8 cellular contexts compared by ENCODE assay signal in genomic region chr2:234496835-234497591, GRCh38. TPM values are rescaled to one million over a fixed set of nuclear protein-coding genes. Genes with fewer than 3 reads are reported as not detected.
DNase-seq lines count a peak whose midpoint lies in the region; ATAC-seq lines count a peak whose summit lies in the region.

Gene ARL4C (minus strand): TSS chr2:234497081. CDS start chr2:234496586, 495 bp downstream.

- in situ Hi-C loops in KBM-7 (cut with MboI; ENCODE audit: low pct_unique_long_range_greater_than_20kb, low sequenced_read_pairs), result no loop called here

- ATAC-seq in GM21576 (IDR thresholded peaks at IDR 0.05; ENCODE audit: unreplicated experiment) (peak; percentile 45), HG03378 (IDR thresholded peaks at IDR 0.05; ENCODE audit: unreplicated experiment) (no peak)

- peak; percentile 22 for DNase-seq in DMS79 treated with DMSO at 0.1 percent for 48 hours (lab: John Stamatoyannopoulos, UW)
- peak; percentile 25 for DNase-seq in KBM-7
- peak; percentile 41 to 83 (median 61) for DNase-seq in T-helper 2 cell
- peak; percentile 93 for DNase-seq in astrocyte of the hippocampus (ENCODE audit: low read depth, low spot score)
- DNase-seq in hepatic stellate cell (ENCODE audit: low spot score), result peak; percentile 86
- peak; percentile 37 for DNase-seq in renal cortical epithelial cell (ENCODE audit: low read depth)

RNA-seq across cellular contexts. Expression of gene ARL4C, which starts in this region (rescaled TPM):
- 98.6 and 119 TPM in 2 replicates for total RNA-seq in renal cortical epithelial cell

Comparison
In these comparisons a context has a peak if more than half of its experiments do, and no peak if none do; other contexts are left out.
1. DNase-seq: peak in every context shown above with its lines; median percentile 93 in astrocyte of the hippocampus; 86 in hepatic stellate cell; 61 in T-helper 2 cell; 37 in renal cortical epithelial cell; 25 in KBM-7; 22 in DMS79 treated with DMSO at 0.1 percent for 48 hours.